Comparison of ENCODE assay signal across 1 cellular context in the genomic region with DNA sequence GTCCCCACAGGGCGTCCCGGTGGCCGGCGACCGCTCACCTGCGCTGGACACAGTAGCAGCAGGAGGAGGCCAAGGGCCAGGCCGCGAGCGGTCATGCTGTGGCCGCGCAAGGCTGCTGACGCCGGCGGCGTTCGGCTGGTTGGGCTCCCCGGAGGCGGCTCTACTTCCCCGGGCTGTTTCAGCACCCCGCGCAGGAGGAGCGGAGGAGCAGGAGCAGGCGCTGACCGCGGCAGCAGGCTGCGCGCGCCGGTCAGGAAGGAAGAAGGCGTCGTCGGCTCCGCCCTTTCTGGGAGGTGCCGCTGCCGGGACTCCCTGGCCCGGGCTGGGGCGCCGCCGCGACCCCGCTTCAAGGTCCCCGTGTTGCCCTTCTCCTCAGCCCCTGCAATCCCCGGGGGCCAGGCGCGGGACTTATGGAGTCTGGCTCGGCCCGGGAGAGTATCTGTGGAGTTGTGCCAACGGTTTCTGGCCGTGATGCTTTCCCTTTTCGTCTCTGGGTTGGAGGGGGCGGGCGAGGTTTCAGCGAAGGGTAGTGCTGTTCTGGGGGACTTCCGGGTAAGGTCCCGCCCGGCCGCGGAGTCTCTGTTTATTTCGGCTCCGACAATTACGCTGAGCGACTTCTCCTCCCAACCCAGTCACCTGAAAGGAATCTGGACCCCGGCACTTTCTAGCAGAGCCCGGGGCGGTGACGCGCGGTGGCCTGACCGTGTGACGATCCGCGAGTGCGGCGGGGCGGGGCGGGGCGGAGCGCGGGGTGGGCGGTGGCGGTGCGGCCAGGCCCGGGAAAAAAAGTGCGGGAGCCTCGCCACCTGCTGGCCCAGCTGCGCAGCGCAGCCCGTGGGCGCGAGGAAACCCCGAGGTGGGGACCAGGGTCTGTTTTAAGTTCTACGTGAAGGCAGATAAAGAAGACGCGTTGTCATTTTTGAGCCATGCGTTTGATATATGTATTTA.
TF ChIP-seq lines count a peak whose summit lies in the region.

NPC1 (minus strand) TSS at position 258 of the 948 bp plus-strand sequence; CDS start at position 95, 163 bp downstream.

TF ChIP-seq in GM12878, 131 proteins besides CTCF, POLR2A, EP300 and RAD21 (continued from another document and continues in another):
- TF ChIP-seq CHD4 (IDR thresholded peaks at IDR 0.05): no peak
- TF ChIP-seq GATAD2B (conservative IDR thresholded peaks at IDR 0.05; ENCODE audit: low read depth): peak; percentile 48; the same call in 1 of the 2 replicates
- TF ChIP-seq, protein P1, sequence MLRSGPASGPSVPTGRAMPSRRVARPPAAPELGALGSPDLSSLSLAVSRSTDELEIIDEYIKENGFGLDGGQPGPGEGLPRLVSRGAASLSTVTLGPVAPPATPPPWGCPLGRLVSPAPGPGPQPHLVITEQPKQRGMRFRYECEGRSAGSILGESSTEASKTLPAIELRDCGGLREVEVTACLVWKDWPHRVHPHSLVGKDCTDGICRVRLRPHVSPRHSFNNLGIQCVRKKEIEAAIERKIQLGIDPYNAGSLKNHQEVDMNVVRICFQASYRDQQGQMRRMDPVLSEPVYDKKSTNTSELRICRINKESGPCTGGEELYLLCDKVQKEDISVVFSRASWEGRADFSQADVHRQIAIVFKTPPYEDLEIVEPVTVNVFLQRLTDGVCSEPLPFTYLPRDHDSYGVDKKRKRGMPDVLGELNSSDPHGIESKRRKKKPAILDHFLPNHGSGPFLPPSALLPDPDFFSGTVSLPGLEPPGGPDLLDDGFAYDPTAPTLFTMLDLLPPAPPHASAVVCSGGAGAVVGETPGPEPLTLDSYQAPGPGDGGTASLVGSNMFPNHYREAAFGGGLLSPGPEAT (IDR thresholded peaks at IDR 0.05; ENCODE audit: low read depth): no peak
- TF ChIP-seq JUNB (IDR thresholded peaks at IDR 0.05): no peak
- peak; percentile 50; the same call in 1 of the 2 replicates for TF ChIP-seq NR2F1 (conservative IDR thresholded peaks at IDR 0.05)
- TF ChIP-seq SKIL (IDR thresholded peaks at IDR 0.05; ENCODE audit: low read depth, poor library complexity, severe bottlenecking): no peak
- TF ChIP-seq, protein P2, sequence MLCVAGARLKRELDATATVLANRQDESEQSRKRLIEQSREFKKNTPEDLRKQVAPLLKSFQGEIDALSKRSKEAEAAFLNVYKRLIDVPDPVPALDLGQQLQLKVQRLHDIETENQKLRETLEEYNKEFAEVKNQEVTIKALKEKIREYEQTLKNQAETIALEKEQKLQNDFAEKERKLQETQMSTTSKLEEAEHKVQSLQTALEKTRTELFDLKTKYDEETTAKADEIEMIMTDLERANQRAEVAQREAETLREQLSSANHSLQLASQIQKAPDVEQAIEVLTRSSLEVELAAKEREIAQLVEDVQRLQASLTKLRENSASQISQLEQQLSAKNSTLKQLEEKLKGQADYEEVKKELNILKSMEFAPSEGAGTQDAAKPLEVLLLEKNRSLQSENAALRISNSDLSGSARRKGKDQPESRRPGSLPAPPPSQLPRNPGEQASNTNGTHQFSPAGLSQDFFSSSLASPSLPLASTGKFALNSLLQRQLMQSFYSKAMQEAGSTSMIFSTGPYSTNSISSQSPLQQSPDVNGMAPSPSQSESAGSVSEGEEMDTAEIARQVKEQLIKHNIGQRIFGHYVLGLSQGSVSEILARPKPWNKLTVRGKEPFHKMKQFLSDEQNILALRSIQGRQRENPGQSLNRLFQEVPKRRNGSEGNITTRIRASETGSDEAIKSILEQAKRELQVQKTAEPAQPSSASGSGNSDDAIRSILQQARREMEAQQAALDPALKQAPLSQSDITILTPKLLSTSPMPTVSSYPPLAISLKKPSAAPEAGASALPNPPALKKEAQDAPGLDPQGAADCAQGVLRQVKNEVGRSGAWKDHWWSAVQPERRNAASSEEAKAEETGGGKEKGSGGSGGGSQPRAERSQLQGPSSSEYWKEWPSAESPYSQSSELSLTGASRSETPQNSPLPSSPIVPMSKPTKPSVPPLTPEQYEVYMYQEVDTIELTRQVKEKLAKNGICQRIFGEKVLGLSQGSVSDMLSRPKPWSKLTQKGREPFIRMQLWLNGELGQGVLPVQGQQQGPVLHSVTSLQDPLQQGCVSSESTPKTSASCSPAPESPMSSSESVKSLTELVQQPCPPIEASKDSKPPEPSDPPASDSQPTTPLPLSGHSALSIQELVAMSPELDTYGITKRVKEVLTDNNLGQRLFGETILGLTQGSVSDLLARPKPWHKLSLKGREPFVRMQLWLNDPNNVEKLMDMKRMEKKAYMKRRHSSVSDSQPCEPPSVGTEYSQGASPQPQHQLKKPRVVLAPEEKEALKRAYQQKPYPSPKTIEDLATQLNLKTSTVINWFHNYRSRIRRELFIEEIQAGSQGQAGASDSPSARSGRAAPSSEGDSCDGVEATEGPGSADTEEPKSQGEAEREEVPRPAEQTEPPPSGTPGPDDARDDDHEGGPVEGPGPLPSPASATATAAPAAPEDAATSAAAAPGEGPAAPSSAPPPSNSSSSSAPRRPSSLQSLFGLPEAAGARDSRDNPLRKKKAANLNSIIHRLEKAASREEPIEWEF (IDR thresholded peaks at IDR 0.05; ENCODE audit: insufficient replicate concordance, low read depth, low read length): no peak
- TF ChIP-seq NRF1 (conservative IDR thresholded peaks at IDR 0.05; ENCODE audit: low read depth, low read length): peak; percentile 55
- peak; percentile 61; the same call in 1 of the 2 replicates for TF ChIP-seq SREBF1 (IDR thresholded peaks at IDR 0.05; ENCODE audit: low read length)
- TF ChIP-seq PML (IDR thresholded peaks at IDR 0.05; ENCODE audit: low read length): peak; percentile 95; the same call in 1 of the 2 replicates
- TF ChIP-seq RAD51 (IDR thresholded peaks at IDR 0.05): no peak
- TF ChIP-seq MXI1 (IDR thresholded peaks at IDR 0.05; ENCODE audit: low read depth, low read length): peak; percentile 35; the same call in 1 of the 2 replicates
- TF ChIP-seq ATF7 (IDR thresholded peaks at IDR 0.05; ENCODE audit: low read depth): no peak
- TF ChIP-seq, protein P3, sequence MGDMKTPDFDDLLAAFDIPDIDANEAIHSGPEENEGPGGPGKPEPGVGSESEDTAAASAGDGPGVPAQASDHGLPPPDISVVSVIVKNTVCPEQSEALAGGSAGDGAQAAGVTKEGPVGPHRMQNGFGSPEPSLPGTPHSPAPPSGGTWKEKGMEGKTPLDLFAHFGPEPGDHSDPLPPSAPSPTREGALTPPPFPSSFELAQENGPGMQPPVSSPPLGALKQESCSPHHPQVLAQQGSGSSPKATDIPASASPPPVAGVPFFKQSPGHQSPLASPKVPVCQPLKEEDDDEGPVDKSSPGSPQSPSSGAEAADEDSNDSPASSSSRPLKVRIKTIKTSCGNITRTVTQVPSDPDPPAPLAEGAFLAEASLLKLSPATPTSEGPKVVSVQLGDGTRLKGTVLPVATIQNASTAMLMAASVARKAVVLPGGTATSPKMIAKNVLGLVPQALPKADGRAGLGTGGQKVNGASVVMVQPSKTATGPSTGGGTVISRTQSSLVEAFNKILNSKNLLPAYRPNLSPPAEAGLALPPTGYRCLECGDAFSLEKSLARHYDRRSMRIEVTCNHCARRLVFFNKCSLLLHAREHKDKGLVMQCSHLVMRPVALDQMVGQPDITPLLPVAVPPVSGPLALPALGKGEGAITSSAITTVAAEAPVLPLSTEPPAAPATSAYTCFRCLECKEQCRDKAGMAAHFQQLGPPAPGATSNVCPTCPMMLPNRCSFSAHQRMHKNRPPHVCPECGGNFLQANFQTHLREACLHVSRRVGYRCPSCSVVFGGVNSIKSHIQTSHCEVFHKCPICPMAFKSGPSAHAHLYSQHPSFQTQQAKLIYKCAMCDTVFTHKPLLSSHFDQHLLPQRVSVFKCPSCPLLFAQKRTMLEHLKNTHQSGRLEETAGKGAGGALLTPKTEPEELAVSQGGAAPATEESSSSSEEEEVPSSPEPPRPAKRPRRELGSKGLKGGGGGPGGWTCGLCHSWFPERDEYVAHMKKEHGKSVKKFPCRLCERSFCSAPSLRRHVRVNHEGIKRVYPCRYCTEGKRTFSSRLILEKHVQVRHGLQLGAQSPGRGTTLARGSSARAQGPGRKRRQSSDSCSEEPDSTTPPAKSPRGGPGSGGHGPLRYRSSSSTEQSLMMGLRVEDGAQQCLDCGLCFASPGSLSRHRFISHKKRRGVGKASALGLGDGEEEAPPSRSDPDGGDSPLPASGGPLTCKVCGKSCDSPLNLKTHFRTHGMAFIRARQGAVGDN (IDR thresholded peaks at IDR 0.05): peak; percentile 31; the same call in 1 of the 2 replicates
- TF ChIP-seq POLR2AphosphoS5 (IDR thresholded peaks at IDR 0.05; ENCODE audit: low read length): peak; percentile 84
- TF ChIP-seq, protein P4, sequence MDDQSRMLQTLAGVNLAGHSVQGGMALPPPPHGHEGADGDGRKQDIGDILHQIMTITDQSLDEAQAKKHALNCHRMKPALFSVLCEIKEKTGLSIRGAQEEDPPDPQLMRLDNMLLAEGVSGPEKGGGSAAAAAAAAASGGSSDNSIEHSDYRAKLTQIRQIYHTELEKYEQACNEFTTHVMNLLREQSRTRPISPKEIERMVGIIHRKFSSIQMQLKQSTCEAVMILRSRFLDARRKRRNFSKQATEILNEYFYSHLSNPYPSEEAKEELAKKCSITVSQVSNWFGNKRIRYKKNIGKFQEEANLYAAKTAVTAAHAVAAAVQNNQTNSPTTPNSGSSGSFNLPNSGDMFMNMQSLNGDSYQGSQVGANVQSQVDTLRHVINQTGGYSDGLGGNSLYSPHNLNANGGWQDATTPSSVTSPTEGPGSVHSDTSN (IDR thresholded peaks at IDR 0.05; ENCODE audit: insufficient replicate concordance, low read depth, low read length): no peak
- peak; percentile 17; the same call in 1 of the 2 replicates for TF ChIP-seq CHD2 (IDR thresholded peaks at IDR 0.05; ENCODE audit: borderline replicate concordance, low read depth, low read length)
- no peak for TF ChIP-seq SPI1 (IDR thresholded peaks at IDR 0.05; ENCODE audit: borderline replicate concordance, insufficient read depth, low read depth, low read length)
- TF ChIP-seq RFX5 (IDR thresholded peaks at IDR 0.05; ENCODE audit: low read depth, low read length): no peak
- TF ChIP-seq BCL11A (IDR thresholded peaks at IDR 0.05; ENCODE audit: low read depth, low read length): no peak
- TF ChIP-seq IKZF2 (IDR thresholded peaks at IDR 0.05): no peak; a peak in 1 of 4 replicates
- TF ChIP-seq FOXM1 (IDR thresholded peaks at IDR 0.05; ENCODE audit: low read depth, low read length): no peak
- TF ChIP-seq EZH2 (IDR thresholded peaks at IDR 0.05; ENCODE audit: borderline replicate concordance, control insufficient read depth, low read depth, low read length): no peak
- no peak for TF ChIP-seq STAT1 (conservative IDR thresholded peaks at IDR 0.05)
- TF ChIP-seq, protein P5, sequence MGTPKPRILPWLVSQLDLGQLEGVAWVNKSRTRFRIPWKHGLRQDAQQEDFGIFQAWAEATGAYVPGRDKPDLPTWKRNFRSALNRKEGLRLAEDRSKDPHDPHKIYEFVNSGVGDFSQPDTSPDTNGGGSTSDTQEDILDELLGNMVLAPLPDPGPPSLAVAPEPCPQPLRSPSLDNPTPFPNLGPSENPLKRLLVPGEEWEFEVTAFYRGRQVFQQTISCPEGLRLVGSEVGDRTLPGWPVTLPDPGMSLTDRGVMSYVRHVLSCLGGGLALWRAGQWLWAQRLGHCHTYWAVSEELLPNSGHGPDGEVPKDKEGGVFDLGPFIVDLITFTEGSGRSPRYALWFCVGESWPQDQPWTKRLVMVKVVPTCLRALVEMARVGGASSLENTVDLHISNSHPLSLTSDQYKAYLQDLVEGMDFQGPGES (IDR thresholded peaks at IDR 0.05): 0 out of 2 replicates have a peak, but pooled peaks have one; percentile 16
- no peak for TF ChIP-seq ETV6 (conservative IDR thresholded peaks at IDR 0.05 in 1 of 2, IDR thresholded peaks at IDR 0.05 in 1 of 2; ENCODE audit: borderline replicate concordance in 1 of 2, low read depth in 1 of 2)
- TF ChIP-seq MTA3 (IDR thresholded peaks at IDR 0.05; ENCODE audit: borderline replicate concordance, low read length): no peak
- TF ChIP-seq, protein P6, sequence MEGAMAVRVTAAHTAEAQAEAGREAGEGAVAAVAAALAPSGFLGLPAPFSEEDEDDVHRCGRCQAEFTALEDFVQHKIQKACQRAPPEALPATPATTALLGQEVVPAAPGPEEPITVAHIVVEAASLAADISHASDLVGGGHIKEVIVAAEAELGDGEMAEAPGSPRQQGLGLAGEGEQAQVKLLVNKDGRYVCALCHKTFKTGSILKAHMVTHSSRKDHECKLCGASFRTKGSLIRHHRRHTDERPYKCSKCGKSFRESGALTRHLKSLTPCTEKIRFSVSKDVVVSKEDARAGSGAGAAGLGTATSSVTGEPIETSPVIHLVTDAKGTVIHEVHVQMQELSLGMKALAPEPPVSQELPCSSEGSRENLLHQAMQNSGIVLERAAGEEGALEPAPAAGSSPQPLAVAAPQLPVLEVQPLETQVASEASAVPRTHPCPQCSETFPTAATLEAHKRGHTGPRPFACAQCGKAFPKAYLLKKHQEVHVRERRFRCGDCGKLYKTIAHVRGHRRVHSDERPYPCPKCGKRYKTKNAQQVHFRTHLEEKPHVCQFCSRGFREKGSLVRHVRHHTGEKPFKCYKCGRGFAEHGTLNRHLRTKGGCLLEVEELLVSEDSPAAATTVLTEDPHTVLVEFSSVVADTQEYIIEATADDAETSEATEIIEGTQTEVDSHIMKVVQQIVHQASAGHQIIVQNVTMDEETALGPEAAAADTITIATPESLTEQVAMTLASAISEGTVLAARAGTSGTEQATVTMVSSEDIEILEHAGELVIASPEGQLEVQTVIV (IDR thresholded peaks at IDR 0.05; ENCODE audit: borderline replicate concordance, partially characterized antibody): peak; percentile 80
- no peak for TF ChIP-seq NFIC (IDR thresholded peaks at IDR 0.05; ENCODE audit: low read depth, low read length)
- TF ChIP-seq ZZZ3 (IDR thresholded peaks at IDR 0.05; ENCODE audit: control insufficient read depth, insufficient read length, low read depth): no peak
- 0 out of 2 replicates have a peak, but pooled peaks have one; percentile 55 for TF ChIP-seq SREBF2 (IDR thresholded peaks at IDR 0.05; ENCODE audit: low read length)
- peak; percentile 48; the same call in 1 of the 2 replicates for TF ChIP-seq ZNF207 (IDR thresholded peaks at IDR 0.05; ENCODE audit: borderline replicate concordance)
- 0 out of 2 replicates have a peak, but pooled peaks have one; percentile 18 for TF ChIP-seq JUND (IDR thresholded peaks at IDR 0.05; ENCODE audit: low read depth, low read length)
- no peak; the same call in 1 of the 2 replicates for TF ChIP-seq ZSCAN29 (IDR thresholded peaks at IDR 0.05)
- TF ChIP-seq CHD1 (IDR thresholded peaks at IDR 0.05; ENCODE audit: low read depth, low read length): no peak
- no peak for TF ChIP-seq CBX3 (IDR thresholded peaks at IDR 0.05; ENCODE audit: borderline replicate concordance, low read depth)
- TF ChIP-seq NBN (IDR thresholded peaks at IDR 0.05): peak; percentile 79
- no peak for TF ChIP-seq MEF2A (IDR thresholded peaks at IDR 0.05; ENCODE audit: insufficient read depth, low read depth, low read length)
